ENCODE assay signal across 8 cellular contexts in the genomic region with DNA sequence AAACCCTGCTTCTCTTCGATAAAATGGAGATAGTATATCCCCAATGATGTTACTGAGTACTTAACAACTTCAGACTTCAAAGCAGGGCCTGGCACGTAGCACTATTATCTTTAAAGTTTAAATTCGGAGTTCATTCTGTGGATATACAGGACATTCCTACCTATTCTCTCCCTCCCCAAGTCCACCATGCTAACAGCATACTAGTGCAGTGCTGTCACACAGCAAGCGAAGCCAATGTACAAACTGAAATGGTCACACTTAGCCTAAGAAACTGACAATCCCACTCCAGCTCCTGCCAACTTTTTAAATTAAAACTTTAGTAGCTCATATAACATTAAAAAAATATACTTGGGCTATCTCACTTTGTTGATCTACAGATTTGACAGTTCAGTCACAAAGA. TPM values are rescaled to one million over a fixed set of nuclear protein-coding genes. Genes with fewer than 3 reads are reported as not detected.
DNase-seq lines count a peak whose midpoint lies in the region; ATAC-seq and TF ChIP-seq lines count a peak whose summit lies in the region.

No MANE protein-coding gene starts in this region.

- no peak overlapping the region for H3K23ac ChIP-seq in trophoblast cell (ENCODE audit: low read length)

- H3K4me1 ChIP-seq in CD8-positive, alpha-beta memory T cell (ENCODE audit: insufficient read depth, low read length), result peaks cover 54% of the 10 kb centered on the region
- H3K4me1 ChIP-seq in endocrine pancreas (ENCODE audit: control insufficient read depth, insufficient read depth, low read length) (peaks cover 37% of the 10 kb centered on the region), trophoblast cell (ENCODE audit: control insufficient read depth in 1 of 2, insufficient read depth in 2 of 2, low read length in 2 of 2) (peaks cover 0 to 3% of the 10 kb centered on the region in 2 experiments)

- H2AFZ ChIP-seq in trophoblast cell (ENCODE audit: insufficient read depth, low read length, poor library complexity), result no peak overlapping the region

- H3K27me3 Mint-ChIP-seq in CD8-positive, alpha-beta memory T cell, result no peaks in the 10 kb centered on the region

- no peak overlapping the region for H4K8ac ChIP-seq in trophoblast cell (ENCODE audit: low read depth, low read length)

- no peak for TF ChIP-seq CTCF in GM10266 (IDR thresholded peaks at IDR 0.05; ENCODE audit: control insufficient read depth, insufficient read depth, low read depth, missing control alignments)

- H3K36me3 ChIP-seq in CD8-positive, alpha-beta memory T cell (ENCODE audit: insufficient read depth, low read length), result peaks cover 8% of the 10 kb centered on the region
- H3K36me3 ChIP-seq in MG63, result peaks cover 29% of the 10 kb centered on the region
- no peaks in the 10 kb centered on the region for H3K36me3 ChIP-seq in endocrine pancreas (ENCODE audit: control insufficient read depth, insufficient read depth, low read length)
- peaks cover 0 to 2% of the 10 kb centered on the region in 2 experiments for H3K36me3 ChIP-seq in trophoblast cell (ENCODE audit: control insufficient read depth in 1 of 2, insufficient read depth in 2 of 2, low read length in 2 of 2)

- H3K4me3 ChIP-seq in CD8-positive, alpha-beta memory T cell (ENCODE audit: low read length), result peak overlapping the region; percentile 68
- peak overlapping the region; percentile 86 for H3K4me3 ChIP-seq in MG63
- peak overlapping the region; percentile 53 for H3K4me3 ChIP-seq in endocrine pancreas (ENCODE audit: control insufficient read depth, insufficient read depth, low read length)
- no peak overlapping the region for H3K4me3 ChIP-seq in trophoblast cell (ENCODE audit: low read depth, low read length)

- no peak overlapping the region for H2BK12ac ChIP-seq in trophoblast cell (ENCODE audit: low read length)

- peaks cover 21% of the 10 kb centered on the region for H3K79me1 ChIP-seq in trophoblast cell (ENCODE audit: low read length)

- H3K9ac ChIP-seq in endocrine pancreas (ENCODE audit: control insufficient read depth, insufficient read depth, low read length) (no peak overlapping the region), trophoblast cell (ENCODE audit: low read length) (no peak overlapping the region)

- no CpG with 5 or more reads among the region's 4 CpGs for WGBS in trophoblast cell (ENCODE audit: extremely low coverage, insufficient coverage, insufficient read length)

- no peak overlapping the region for H2BK5ac ChIP-seq in trophoblast cell (ENCODE audit: low read depth, low read length, poor library complexity)

- H3K18ac ChIP-seq in trophoblast cell (ENCODE audit: low read length), result no peak overlapping the region

- no peak overlapping the region for H4K12ac ChIP-seq in trophoblast cell (ENCODE audit: low read depth, low read length)

- no peak overlapping the region for H2AK5ac ChIP-seq in trophoblast cell (ENCODE audit: low read length)

- H3K9me3 Mint-ChIP-seq in CD8-positive, alpha-beta memory T cell, result no peaks in the 10 kb centered on the region

- no peak overlapping the region for H3K4ac ChIP-seq in trophoblast cell (ENCODE audit: low read depth, low read length)

- H3K27ac Mint-ChIP-seq in CD8-positive, alpha-beta memory T cell, result peak overlapping the region in 6 of 8 donors; percentile 94 to 99 (median 98)

- H3K27ac ChIP-seq in CD8-positive, alpha-beta memory T cell (ENCODE audit: low read depth, low read length), result peak overlapping the region; percentile 89
- peak overlapping the region; percentile 91 for H3K27ac ChIP-seq in trophoblast cell (ENCODE audit: low read depth, low read length)

- CTCF ChIA-PET in CD8-positive, alpha-beta memory T cell (lab: Charles Lee), result interaction anchor here (1.2 to 4.6 kb wide), 11 partner anchors 25 to 385 kb away, joined by 3 to 36 read pairs (median 7); a partner anchor contains a TSS

- ATAC-seq in HG03025 (IDR thresholded peaks at IDR 0.05; ENCODE audit: low FRiP score, unreplicated experiment) (no peak), HG03457 (IDR thresholded peaks at IDR 0.05; ENCODE audit: unreplicated experiment) (no peak)

- DNase-seq in CD8-positive, alpha-beta memory T cell, result no peak
- no peak for DNase-seq in MG63
- DNase-seq in trophoblast cell, result no peak
- no peak for DNase-seq in NCI-H2029 (lab: John Stamatoyannopoulos, UW)
- DNase-seq in GM10266 (ENCODE audit: extremely low spot score), result no peak

- no peaks in the 10 kb centered on the region for H3K9me3 ChIP-seq in CD8-positive, alpha-beta memory T cell (ENCODE audit: low read length)
- H3K9me3 ChIP-seq in MG63 (no peaks in the 10 kb centered on the region), endocrine pancreas (ENCODE audit: control insufficient read depth, low read length) (no peaks in the 10 kb centered on the region), trophoblast cell (ENCODE audit: insufficient read depth, low read depth, low read length) (no peaks in the 10 kb centered on the region)

- no peak overlapping the region for H2BK120ac ChIP-seq in trophoblast cell (ENCODE audit: insufficient read depth, low read length, poor library complexity)

- no peaks in the 10 kb centered on the region for H3K27me3 ChIP-seq in CD8-positive, alpha-beta memory T cell (ENCODE audit: insufficient read depth, low read length, poor library complexity, severe bottlenecking)
- no peaks in the 10 kb centered on the region for H3K27me3 ChIP-seq in MG63
- H3K27me3 ChIP-seq in endocrine pancreas (ENCODE audit: control insufficient read depth, insufficient read depth, low read length), result no peaks in the 10 kb centered on the region
- no peaks in the 10 kb centered on the region for H3K27me3 ChIP-seq in trophoblast cell (ENCODE audit: insufficient read depth, low read length)

- H4K91ac ChIP-seq in trophoblast cell (ENCODE audit: low read depth, low read length), result no peak overlapping the region

- H3K79me2 ChIP-seq in trophoblast cell (ENCODE audit: control insufficient read depth, insufficient read depth, low read length, poor library complexity), result peaks cover 23% of the 10 kb centered on the region

- no peak overlapping the region for H3K14ac ChIP-seq in trophoblast cell (ENCODE audit: low read length)

- H3K36me3 Mint-ChIP-seq in CD8-positive, alpha-beta memory T cell, result peaks cover 0 to 31% (median 6%) of the 10 kb centered on the region in 3 donors

- H3K4me2 ChIP-seq in trophoblast cell (ENCODE audit: low read length), result peak overlapping the region; percentile 50

- H3K4me1 Mint-ChIP-seq in CD8-positive, alpha-beta memory T cell, result peaks cover 48 to 52% (median 51%) of the 10 kb centered on the region in 3 donors

- H3K4me3 Mint-ChIP-seq in CD8-positive, alpha-beta memory T cell, result peak overlapping the region in 6 of 7 donors; percentile 87 to 99 (median 95)

- POLR2A ChIA-PET in CD8-positive, alpha-beta memory T cell (lab: Charles Lee), result interaction anchor here (0.6 to 3.9 kb wide), 6 partner anchors 53 to 1289 kb away, joined by 3 to 33 read pairs (median 8); a partner anchor contains a TSS

RNA-seq across cellular contexts. Expression of a gene that starts 1.2 kb away (rescaled TPM):
- total RNA-seq in CD8-positive, alpha-beta memory T cell, result 10 to 100 TPM; 43.8 to 46.5 TPM
- 63.3 TPM for polyA plus RNA-seq in CD8-positive, alpha-beta memory T cell
- 6.2 and 14.4 TPM in 2 replicates for total RNA-seq in MG63 (2014; rRNA removed; shearing (Covaris generic); ENCODE audit: low replicate concordance)
- 20.7 and 23.2 TPM in 2 replicates for polyA plus RNA-seq in trophoblast cell (2013)

RNA-seq across cellular contexts. Expression of a gene that starts 2.5 kb away (rescaled TPM):
- total RNA-seq in CD8-positive, alpha-beta memory T cell, result 100 to 1,000 TPM; 494 to 515 TPM
- polyA plus RNA-seq in CD8-positive, alpha-beta memory T cell, result 372 TPM
- 583 and 635 TPM in 2 replicates for total RNA-seq in MG63 (2014; rRNA removed; shearing (Covaris generic); ENCODE audit: low replicate concordance)
- 487 and 507 TPM in 2 replicates for polyA plus RNA-seq in trophoblast cell (2013)

RNA-seq across cellular contexts. Expression of a gene that starts 53.4 kb away (rescaled TPM):
- total RNA-seq in CD8-positive, alpha-beta memory T cell, result 10 to 100 TPM; 35.7 to 37.9 TPM
- 39.0 TPM for polyA plus RNA-seq in CD8-positive, alpha-beta memory T cell
- 19.2 and 38.2 TPM in 2 replicates for total RNA-seq in MG63 (2014; rRNA removed; shearing (Covaris generic); ENCODE audit: low replicate concordance)
- polyA plus RNA-seq in trophoblast cell (2013), result 57.9 and 58.3 TPM in 2 replicates
